Comparison of ENCODE assay signal across 2 cellular contexts in the genomic region with DNA sequence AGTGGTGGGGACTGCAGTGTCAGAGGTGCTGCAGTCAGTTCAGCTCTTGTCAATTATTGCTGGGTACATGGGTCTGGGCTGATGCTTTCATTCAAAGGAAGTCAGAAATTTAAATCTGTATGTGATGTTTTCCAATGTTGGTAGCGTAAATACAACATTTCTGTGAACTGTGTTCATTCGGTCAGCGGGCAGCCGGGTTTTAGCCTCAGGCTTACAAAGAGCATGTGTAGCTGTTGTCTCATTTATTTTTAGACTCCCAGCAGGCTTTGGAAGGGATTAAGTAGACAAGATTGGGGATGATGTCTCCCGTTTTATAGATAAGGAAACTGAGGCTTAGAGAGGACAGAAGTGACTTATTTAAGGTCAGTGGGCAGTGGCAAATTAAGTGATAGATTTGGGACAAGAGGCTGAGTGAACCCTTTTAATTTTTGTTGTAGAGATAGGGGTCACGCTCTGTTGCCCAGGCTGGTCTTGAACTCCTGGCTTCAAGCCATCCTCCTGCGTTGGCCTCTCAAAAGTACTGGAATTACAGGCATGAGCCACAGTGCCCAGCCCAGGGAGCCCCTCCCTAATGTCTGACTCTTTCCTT.
TF ChIP-seq lines count a peak whose summit lies in the region.

No MANE protein-coding gene starts in this region.

TF ChIP-seq in GM23338, 12 proteins besides CTCF, POLR2A, EP300 and RAD21 (continues in another document):
- no peak for TF ChIP-seq NANOG (IDR thresholded peaks at IDR 0.05; ENCODE audit: borderline replicate concordance)
- no peak for TF ChIP-seq EZH2phosphoT487 (IDR thresholded peaks at IDR 0.05; ENCODE audit: unreplicated experiment)
- TF ChIP-seq ZNF331 (CRISPR knock-in tag; IDR thresholded peaks at IDR 0.05; ENCODE audit: low read depth): no peak
- TF ChIP-seq, protein P1, sequence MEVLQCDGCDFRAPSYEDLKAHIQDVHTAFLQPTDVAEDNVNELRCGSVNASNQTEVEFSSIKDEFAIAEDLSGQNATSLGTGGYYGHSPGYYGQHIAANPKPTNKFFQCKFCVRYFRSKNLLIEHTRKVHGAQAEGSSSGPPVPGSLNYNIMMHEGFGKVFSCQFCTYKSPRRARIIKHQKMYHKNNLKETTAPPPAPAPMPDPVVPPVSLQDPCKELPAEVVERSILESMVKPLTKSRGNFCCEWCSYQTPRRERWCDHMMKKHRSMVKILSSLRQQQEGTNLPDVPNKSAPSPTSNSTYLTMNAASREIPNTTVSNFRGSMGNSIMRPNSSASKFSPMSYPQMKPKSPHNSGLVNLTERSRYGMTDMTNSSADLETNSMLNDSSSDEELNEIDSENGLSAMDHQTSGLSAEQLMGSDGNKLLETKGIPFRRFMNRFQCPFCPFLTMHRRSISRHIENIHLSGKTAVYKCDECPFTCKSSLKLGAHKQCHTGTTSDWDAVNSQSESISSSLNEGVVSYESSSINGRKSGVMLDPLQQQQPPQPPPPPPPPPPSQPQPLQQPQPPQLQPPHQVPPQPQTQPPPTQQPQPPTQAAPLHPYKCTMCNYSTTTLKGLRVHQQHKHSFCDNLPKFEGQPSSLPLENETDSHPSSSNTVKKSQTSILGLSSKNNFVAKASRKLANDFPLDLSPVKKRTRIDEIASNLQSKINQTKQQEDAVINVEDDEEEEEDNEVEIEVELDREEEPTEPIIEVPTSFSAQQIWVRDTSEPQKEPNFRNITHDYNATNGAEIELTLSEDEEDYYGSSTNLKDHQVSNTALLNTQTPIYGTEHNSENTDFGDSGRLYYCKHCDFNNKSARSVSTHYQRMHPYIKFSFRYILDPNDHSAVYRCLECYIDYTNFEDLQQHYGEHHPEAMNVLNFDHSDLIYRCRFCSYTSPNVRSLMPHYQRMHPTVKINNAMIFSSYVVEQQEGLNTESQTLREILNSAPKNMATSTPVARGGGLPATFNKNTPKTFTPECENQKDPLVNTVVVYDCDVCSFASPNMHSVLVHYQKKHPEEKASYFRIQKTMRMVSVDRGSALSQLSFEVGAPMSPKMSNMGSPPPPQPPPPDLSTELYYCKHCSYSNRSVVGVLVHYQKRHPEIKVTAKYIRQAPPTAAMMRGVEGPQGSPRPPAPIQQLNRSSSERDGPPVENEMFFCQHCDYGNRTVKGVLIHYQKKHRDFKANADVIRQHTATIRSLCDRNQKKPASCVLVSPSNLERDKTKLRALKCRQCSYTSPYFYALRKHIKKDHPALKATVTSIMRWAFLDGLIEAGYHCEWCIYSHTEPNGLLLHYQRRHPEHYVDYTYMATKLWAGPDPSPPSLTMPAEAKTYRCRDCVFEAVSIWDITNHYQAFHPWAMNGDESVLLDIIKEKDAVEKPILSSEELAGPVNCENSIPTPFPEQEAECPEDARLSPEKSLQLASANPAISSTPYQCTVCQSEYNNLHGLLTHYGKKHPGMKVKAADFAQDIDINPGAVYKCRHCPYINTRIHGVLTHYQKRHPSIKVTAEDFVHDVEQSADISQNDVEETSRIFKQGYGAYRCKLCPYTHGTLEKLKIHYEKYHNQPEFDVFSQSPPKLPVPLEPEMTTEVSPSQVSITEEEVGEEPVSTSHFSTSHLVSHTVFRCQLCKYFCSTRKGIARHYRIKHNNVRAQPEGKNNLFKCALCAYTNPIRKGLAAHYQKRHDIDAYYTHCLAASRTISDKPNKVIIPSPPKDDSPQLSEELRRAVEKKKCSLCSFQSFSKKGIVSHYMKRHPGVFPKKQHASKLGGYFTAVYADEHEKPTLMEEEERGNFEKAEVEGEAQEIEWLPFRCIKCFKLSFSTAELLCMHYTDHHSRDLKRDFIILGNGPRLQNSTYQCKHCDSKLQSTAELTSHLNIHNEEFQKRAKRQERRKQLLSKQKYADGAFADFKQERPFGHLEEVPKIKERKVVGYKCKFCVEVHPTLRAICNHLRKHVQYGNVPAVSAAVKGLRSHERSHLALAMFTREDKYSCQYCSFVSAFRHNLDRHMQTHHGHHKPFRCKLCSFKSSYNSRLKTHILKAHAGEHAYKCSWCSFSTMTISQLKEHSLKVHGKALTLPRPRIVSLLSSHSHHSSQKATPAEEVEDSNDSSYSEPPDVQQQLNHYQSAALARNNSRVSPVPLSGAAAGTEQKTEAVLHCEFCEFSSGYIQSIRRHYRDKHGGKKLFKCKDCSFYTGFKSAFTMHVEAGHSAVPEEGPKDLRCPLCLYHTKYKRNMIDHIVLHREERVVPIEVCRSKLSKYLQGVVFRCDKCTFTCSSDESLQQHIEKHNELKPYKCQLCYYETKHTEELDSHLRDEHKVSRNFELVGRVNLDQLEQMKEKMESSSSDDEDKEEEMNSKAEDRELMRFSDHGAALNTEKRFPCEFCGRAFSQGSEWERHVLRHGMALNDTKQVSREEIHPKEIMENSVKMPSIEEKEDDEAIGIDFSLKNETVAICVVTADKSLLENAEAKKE (CRISPR knock-in tag; IDR thresholded peaks at IDR 0.05): no peak
- TF ChIP-seq STAT1 (IDR thresholded peaks at IDR 0.05; ENCODE audit: unreplicated experiment): no peak
- TF ChIP-seq POLR2AphosphoS5 (IDR thresholded peaks at IDR 0.05; ENCODE audit: low read depth): no peak
- TF ChIP-seq, protein P2, sequence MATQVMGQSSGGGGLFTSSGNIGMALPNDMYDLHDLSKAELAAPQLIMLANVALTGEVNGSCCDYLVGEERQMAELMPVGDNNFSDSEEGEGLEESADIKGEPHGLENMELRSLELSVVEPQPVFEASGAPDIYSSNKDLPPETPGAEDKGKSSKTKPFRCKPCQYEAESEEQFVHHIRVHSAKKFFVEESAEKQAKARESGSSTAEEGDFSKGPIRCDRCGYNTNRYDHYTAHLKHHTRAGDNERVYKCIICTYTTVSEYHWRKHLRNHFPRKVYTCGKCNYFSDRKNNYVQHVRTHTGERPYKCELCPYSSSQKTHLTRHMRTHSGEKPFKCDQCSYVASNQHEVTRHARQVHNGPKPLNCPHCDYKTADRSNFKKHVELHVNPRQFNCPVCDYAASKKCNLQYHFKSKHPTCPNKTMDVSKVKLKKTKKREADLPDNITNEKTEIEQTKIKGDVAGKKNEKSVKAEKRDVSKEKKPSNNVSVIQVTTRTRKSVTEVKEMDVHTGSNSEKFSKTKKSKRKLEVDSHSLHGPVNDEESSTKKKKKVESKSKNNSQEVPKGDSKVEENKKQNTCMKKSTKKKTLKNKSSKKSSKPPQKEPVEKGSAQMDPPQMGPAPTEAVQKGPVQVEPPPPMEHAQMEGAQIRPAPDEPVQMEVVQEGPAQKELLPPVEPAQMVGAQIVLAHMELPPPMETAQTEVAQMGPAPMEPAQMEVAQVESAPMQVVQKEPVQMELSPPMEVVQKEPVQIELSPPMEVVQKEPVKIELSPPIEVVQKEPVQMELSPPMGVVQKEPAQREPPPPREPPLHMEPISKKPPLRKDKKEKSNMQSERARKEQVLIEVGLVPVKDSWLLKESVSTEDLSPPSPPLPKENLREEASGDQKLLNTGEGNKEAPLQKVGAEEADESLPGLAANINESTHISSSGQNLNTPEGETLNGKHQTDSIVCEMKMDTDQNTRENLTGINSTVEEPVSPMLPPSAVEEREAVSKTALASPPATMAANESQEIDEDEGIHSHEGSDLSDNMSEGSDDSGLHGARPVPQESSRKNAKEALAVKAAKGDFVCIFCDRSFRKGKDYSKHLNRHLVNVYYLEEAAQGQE (IDR thresholded peaks at IDR 0.05; ENCODE audit: unreplicated experiment): no peak
- TF ChIP-seq ZNF114 (CRISPR knock-in tag; IDR thresholded peaks at IDR 0.05): no peak
- no peak for TF ChIP-seq JUNB (IDR thresholded peaks at IDR 0.05; ENCODE audit: unreplicated experiment)

TF ChIP-seq in H1, 55 proteins besides CTCF, POLR2A, EP300 and RAD21:
- TF ChIP-seq NRF1 (IDR thresholded peaks at IDR 0.05; ENCODE audit: low read depth, low read length) (no peak), RNF2 (IDR thresholded peaks at IDR 0.05; ENCODE audit: borderline replicate concordance, low read depth, low read length, missing control alignments, poor library complexity, severe bottlenecking) (no peak), JUND (IDR thresholded peaks at IDR 0.05; ENCODE audit: low read length) (no peak), SIX5 (IDR thresholded peaks at IDR 0.05; ENCODE audit: low read depth, low read length) (no peak), SP2 (IDR thresholded peaks at IDR 0.05; ENCODE audit: low read length) (no peak), KDM5A (IDR thresholded peaks at IDR 0.05; ENCODE audit: low read length) (no peak), ASH2L (IDR thresholded peaks at IDR 0.05; ENCODE audit: low read length) (no peak), SUZ12 (IDR thresholded peaks at IDR 0.05; ENCODE audit: low read length) (no peak), RFX5 (IDR thresholded peaks at IDR 0.05; ENCODE audit: borderline replicate concordance, low read depth, low read length) (no peak), MAFK (IDR thresholded peaks at IDR 0.05; ENCODE audit: low read depth, low read length) (no peak), GABPA (IDR thresholded peaks at IDR 0.05; ENCODE audit: borderline replicate concordance, insufficient read depth, low read length) (no peak), BRCA1 (IDR thresholded peaks at IDR 0.05; ENCODE audit: low read depth, low read length) (no peak), ATF2 (IDR thresholded peaks at IDR 0.05; ENCODE audit: low read length) (no peak), CHD2 (IDR thresholded peaks at IDR 0.05; ENCODE audit: low read length) (no peak), SP4 (IDR thresholded peaks at IDR 0.05; ENCODE audit: low read length) (no peak), KDM4A (IDR thresholded peaks at IDR 0.05; ENCODE audit: low read depth, low read length, severe bottlenecking) (no peak), TBP (IDR thresholded peaks at IDR 0.05; ENCODE audit: low read depth, low read length) (no peak), POU5F1 (IDR thresholded peaks at IDR 0.05; ENCODE audit: low read depth, low read length) (no peak)
- TF ChIP-seq, protein P3, sequence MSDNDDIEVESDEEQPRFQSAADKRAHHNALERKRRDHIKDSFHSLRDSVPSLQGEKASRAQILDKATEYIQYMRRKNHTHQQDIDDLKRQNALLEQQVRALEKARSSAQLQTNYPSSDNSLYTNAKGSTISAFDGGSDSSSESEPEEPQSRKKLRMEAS (IDR thresholded peaks at IDR 0.05): no peak
- TF ChIP-seq, protein P4, sequence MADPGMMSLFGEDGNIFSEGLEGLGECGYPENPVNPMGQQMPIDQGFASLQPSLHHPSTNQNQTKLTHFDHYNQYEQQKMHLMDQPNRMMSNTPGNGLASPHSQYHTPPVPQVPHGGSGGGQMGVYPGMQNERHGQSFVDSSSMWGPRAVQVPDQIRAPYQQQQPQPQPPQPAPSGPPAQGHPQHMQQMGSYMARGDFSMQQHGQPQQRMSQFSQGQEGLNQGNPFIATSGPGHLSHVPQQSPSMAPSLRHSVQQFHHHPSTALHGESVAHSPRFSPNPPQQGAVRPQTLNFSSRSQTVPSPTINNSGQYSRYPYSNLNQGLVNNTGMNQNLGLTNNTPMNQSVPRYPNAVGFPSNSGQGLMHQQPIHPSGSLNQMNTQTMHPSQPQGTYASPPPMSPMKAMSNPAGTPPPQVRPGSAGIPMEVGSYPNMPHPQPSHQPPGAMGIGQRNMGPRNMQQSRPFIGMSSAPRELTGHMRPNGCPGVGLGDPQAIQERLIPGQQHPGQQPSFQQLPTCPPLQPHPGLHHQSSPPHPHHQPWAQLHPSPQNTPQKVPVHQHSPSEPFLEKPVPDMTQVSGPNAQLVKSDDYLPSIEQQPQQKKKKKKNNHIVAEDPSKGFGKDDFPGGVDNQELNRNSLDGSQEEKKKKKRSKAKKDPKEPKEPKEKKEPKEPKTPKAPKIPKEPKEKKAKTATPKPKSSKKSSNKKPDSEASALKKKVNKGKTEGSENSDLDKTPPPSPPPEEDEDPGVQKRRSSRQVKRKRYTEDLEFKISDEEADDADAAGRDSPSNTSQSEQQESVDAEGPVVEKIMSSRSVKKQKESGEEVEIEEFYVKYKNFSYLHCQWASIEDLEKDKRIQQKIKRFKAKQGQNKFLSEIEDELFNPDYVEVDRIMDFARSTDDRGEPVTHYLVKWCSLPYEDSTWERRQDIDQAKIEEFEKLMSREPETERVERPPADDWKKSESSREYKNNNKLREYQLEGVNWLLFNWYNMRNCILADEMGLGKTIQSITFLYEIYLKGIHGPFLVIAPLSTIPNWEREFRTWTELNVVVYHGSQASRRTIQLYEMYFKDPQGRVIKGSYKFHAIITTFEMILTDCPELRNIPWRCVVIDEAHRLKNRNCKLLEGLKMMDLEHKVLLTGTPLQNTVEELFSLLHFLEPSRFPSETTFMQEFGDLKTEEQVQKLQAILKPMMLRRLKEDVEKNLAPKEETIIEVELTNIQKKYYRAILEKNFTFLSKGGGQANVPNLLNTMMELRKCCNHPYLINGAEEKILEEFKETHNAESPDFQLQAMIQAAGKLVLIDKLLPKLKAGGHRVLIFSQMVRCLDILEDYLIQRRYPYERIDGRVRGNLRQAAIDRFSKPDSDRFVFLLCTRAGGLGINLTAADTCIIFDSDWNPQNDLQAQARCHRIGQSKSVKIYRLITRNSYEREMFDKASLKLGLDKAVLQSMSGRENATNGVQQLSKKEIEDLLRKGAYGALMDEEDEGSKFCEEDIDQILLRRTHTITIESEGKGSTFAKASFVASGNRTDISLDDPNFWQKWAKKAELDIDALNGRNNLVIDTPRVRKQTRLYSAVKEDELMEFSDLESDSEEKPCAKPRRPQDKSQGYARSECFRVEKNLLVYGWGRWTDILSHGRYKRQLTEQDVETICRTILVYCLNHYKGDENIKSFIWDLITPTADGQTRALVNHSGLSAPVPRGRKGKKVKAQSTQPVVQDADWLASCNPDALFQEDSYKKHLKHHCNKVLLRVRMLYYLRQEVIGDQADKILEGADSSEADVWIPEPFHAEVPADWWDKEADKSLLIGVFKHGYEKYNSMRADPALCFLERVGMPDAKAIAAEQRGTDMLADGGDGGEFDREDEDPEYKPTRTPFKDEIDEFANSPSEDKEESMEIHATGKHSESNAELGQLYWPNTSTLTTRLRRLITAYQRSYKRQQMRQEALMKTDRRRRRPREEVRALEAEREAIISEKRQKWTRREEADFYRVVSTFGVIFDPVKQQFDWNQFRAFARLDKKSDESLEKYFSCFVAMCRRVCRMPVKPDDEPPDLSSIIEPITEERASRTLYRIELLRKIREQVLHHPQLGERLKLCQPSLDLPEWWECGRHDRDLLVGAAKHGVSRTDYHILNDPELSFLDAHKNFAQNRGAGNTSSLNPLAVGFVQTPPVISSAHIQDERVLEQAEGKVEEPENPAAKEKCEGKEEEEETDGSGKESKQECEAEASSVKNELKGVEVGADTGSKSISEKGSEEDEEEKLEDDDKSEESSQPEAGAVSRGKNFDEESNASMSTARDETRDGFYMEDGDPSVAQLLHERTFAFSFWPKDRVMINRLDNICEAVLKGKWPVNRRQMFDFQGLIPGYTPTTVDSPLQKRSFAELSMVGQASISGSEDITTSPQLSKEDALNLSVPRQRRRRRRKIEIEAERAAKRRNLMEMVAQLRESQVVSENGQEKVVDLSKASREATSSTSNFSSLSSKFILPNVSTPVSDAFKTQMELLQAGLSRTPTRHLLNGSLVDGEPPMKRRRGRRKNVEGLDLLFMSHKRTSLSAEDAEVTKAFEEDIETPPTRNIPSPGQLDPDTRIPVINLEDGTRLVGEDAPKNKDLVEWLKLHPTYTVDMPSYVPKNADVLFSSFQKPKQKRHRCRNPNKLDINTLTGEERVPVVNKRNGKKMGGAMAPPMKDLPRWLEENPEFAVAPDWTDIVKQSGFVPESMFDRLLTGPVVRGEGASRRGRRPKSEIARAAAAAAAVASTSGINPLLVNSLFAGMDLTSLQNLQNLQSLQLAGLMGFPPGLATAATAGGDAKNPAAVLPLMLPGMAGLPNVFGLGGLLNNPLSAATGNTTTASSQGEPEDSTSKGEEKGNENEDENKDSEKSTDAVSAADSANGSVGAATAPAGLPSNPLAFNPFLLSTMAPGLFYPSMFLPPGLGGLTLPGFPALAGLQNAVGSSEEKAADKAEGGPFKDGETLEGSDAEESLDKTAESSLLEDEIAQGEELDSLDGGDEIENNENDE (IDR thresholded peaks at IDR 0.05; ENCODE audit: insufficient replicate concordance, low read length): no peak
